In genomic region chr6:99568103-99568933, GRCh38 we compare ENCODE assay signal across 1 cellular context.
TF ChIP-seq lines count a peak whose summit lies in the region.

Gene CCNC (minus strand): TSS chr6:99568660. CDS start chr6:99568527, 133 bp downstream.

TF ChIP-seq in K562, 482 proteins besides CTCF, POLR2A, EP300 and RAD21 (continued from another document and continues in another):
- TF ChIP-seq ZC3H11A (IDR thresholded peaks at IDR 0.05; ENCODE audit: low read depth, low read length) (peak; percentile 98), FOXJ3 (CRISPR knock-in tag; IDR thresholded peaks at IDR 0.05) (no peak), ZNF354B (CRISPR knock-in tag; IDR thresholded peaks at IDR 0.05) (no peak), HNRNPLL (IDR thresholded peaks at IDR 0.05; ENCODE audit: low read depth, low read length, poor library complexity, severe bottlenecking) (peak; percentile 58), RBFOX2 (IDR thresholded peaks at IDR 0.05; ENCODE audit: low read depth, low read length) (peak; percentile 99), JUND (IDR thresholded peaks at IDR 0.05; ENCODE audit: borderline replicate concordance, low read depth, low read length) (peak; percentile 83), JUND (tag; IDR thresholded peaks at IDR 0.05; ENCODE audit: borderline replicate concordance, low read depth, low read length) (no peak; the same call in 2 of the 3 replicates), TEAD2 (tag; IDR thresholded peaks at IDR 0.05) (peak; percentile 11; the same call in 1 of the 2 replicates), SMARCA4 (IDR thresholded peaks at IDR 0.05) (0 out of 2 replicates have a peak, but pooled peaks have one; percentile 30), DIDO1 (tag; IDR thresholded peaks at IDR 0.05; ENCODE audit: low read depth) (peak; percentile 88; the same call in 1 of the 2 replicates), YY1 (IDR thresholded peaks at IDR 0.05; ENCODE audit: borderline replicate concordance in 1 of 3, control insufficient read depth in 1 of 3, extremely low read depth in 1 of 3, insufficient read depth in 3 of 3, insufficient read length in 1 of 3, insufficient replicate concordance in 2 of 3, low read depth in 1 of 3, low read length in 2 of 3) (peak in 2 of 3 experiments; percentile 72 to 81), RNF219 (CRISPR knock-in tag; IDR thresholded peaks at IDR 0.05) (no peak), ATF1 (CRISPR knock-in tag; IDR thresholded peaks at IDR 0.05) (no peak), ATF1 (tag; IDR thresholded peaks at IDR 0.05) (peak; percentile 71), ZEB2 (IDR thresholded peaks at IDR 0.05) (peak; percentile 92), NFXL1 (CRISPR knock-in tag; IDR thresholded peaks at IDR 0.05) (no peak), LCOR (CRISPR knock-in tag; IDR thresholded peaks at IDR 0.05) (peak; percentile 87; the same call in 1 of the 2 replicates), FOXP4 (CRISPR knock-in tag; IDR thresholded peaks at IDR 0.05; ENCODE audit: borderline replicate concordance) (peak; percentile 53; the same call in 1 of the 2 replicates), BRF1 (IDR thresholded peaks at IDR 0.05; ENCODE audit: borderline replicate concordance, extremely low read depth, insufficient read length) (no peak), TEAD4 (IDR thresholded peaks at IDR 0.05; ENCODE audit: low read length) (peak; percentile 63), TEAD4 (CRISPR knock-in tag; IDR thresholded peaks at IDR 0.05; ENCODE audit: borderline replicate concordance) (no peak), TCF3 (CRISPR knock-in tag; IDR thresholded peaks at IDR 0.05) (peak; percentile 8; the same call in 1 of the 2 replicates), MCM3 (IDR thresholded peaks at IDR 0.05) (no peak), ZNF143 (CRISPR knock-in tag; IDR thresholded peaks at IDR 0.05) (no peak), CBX5 (IDR thresholded peaks at IDR 0.05; ENCODE audit: borderline replicate concordance, low read depth) (peak; percentile 59; the same call in 1 of the 2 replicates), ZNF224 (CRISPR knock-in tag; IDR thresholded peaks at IDR 0.05) (peak; percentile 54; the same call in 1 of the 2 replicates), RBM34 (IDR thresholded peaks at IDR 0.05; ENCODE audit: borderline replicate concordance, insufficient read depth, low read length) (no peak), NCOR1 (IDR thresholded peaks at IDR 0.05) (peak; percentile 25), TAF1 (IDR thresholded peaks at IDR 0.05; ENCODE audit: control insufficient read depth, extremely low read depth, insufficient read depth, low read length, severe bottlenecking) (peak; percentile 100), NFE2 (IDR thresholded peaks at IDR 0.05; ENCODE audit: low read depth) (peak; percentile 27), ZC3H4 (CRISPR knock-in tag; IDR thresholded peaks at IDR 0.05; ENCODE audit: borderline replicate concordance) (no peak), E2F4 (CRISPR knock-in tag; IDR thresholded peaks at IDR 0.05; ENCODE audit: low read depth) (no peak), ZSCAN29 (IDR thresholded peaks at IDR 0.05) (peak; percentile 71; the same call in 1 of the 2 replicates), ZNF263 (CRISPR knock-in tag; IDR thresholded peaks at IDR 0.05; ENCODE audit: borderline replicate concordance) (peak; percentile 8; the same call in 1 of the 2 replicates), ARHGAP35 (IDR thresholded peaks at IDR 0.05; ENCODE audit: partially characterized antibody) (peak; percentile 89), L3MBTL2 (IDR thresholded peaks at IDR 0.05) (peak; percentile 60; the same call in 1 of the 2 replicates), ZNF124 (CRISPR knock-in tag; IDR thresholded peaks at IDR 0.05) (no peak), BRD9 (IDR thresholded peaks at IDR 0.05; ENCODE audit: low read depth, partially characterized antibody) (no peak), TGIF2 (CRISPR knock-in tag; IDR thresholded peaks at IDR 0.05) (no peak), CREM (IDR thresholded peaks at IDR 0.05; ENCODE audit: low read depth) (peak; percentile 83), SAFB2 (IDR thresholded peaks at IDR 0.05; ENCODE audit: borderline replicate concordance, low read depth, low read length, severe bottlenecking) (no peak), MAFK (IDR thresholded peaks at IDR 0.05; ENCODE audit: low read length) (no peak), ESRRA (IDR thresholded peaks at IDR 0.05; ENCODE audit: borderline replicate concordance, low read depth) (peak; percentile 78), ZNF707 (CRISPR knock-in tag; conservative IDR thresholded peaks at IDR 0.05) (no peak), FOXO4 (CRISPR knock-in tag; IDR thresholded peaks at IDR 0.05) (no peak), CCNT2 (IDR thresholded peaks at IDR 0.05; ENCODE audit: borderline replicate concordance, extremely low read depth, insufficient read length, low read depth, low read length) (peak; percentile 45), ZNF77 (CRISPR knock-in tag; IDR thresholded peaks at IDR 0.05) (no peak), RCOR1 (IDR thresholded peaks at IDR 0.05; ENCODE audit: borderline replicate concordance in 1 of 2, low read depth in 2 of 2, low read length in 2 of 2) (peak; percentile 84 to 99), ARNT (IDR thresholded peaks at IDR 0.05) (peak in 1 of 2 experiments; percentile 13; a peak in 1 of 4 replicates), ZNF830 (CRISPR knock-in tag; IDR thresholded peaks at IDR 0.05) (0 out of 2 replicates have a peak, but pooled peaks have one; percentile 67), SRSF7 (optimal IDR thresholded peaks at IDR 0.05; ENCODE audit: low read depth, low read length) (no peak), PTRF (tag; IDR thresholded peaks at IDR 0.05) (no peak), HMGN3 (IDR thresholded peaks at IDR 0.05; ENCODE audit: borderline replicate concordance, extremely low read depth, insufficient read length, low read depth, low read length) (peak; percentile 85)
- TF ChIP-seq, protein P1, sequence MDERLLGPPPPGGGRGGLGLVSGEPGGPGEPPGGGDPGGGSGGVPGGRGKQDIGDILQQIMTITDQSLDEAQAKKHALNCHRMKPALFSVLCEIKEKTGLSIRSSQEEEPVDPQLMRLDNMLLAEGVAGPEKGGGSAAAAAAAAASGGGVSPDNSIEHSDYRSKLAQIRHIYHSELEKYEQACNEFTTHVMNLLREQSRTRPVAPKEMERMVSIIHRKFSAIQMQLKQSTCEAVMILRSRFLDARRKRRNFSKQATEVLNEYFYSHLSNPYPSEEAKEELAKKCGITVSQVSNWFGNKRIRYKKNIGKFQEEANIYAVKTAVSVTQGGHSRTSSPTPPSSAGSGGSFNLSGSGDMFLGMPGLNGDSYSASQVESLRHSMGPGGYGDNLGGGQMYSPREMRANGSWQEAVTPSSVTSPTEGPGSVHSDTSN (CRISPR knock-in tag; IDR thresholded peaks at IDR 0.05; ENCODE audit: low read depth): no peak
- TF ChIP-seq, protein P1 (tag; conservative IDR thresholded peaks at IDR 0.05; ENCODE audit: low read depth): peak; percentile 31; the same call in 1 of the 2 replicates
- TF ChIP-seq, protein P2, sequence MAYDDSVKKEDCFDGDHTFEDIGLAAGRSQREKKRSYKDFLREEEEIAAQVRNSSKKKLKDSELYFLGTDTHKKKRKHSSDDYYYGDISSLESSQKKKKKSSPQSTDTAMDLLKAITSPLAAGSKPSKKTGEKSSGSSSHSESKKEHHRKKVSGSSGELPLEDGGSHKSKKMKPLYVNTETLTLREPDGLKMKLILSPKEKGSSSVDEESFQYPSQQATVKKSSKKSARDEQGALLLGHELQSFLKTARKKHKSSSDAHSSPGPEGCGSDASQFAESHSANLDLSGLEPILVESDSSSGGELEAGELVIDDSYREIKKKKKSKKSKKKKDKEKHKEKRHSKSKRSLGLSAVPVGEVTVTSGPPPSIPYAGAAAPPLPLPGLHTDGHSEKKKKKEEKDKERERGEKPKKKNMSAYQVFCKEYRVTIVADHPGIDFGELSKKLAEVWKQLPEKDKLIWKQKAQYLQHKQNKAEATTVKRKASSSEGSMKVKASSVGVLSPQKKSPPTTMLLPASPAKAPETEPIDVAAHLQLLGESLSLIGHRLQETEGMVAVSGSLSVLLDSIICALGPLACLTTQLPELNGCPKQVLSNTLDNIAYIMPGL (CRISPR knock-in tag; IDR thresholded peaks at IDR 0.05): peak; percentile 70; the same call in 1 of the 2 replicates
- TF ChIP-seq, protein P3, sequence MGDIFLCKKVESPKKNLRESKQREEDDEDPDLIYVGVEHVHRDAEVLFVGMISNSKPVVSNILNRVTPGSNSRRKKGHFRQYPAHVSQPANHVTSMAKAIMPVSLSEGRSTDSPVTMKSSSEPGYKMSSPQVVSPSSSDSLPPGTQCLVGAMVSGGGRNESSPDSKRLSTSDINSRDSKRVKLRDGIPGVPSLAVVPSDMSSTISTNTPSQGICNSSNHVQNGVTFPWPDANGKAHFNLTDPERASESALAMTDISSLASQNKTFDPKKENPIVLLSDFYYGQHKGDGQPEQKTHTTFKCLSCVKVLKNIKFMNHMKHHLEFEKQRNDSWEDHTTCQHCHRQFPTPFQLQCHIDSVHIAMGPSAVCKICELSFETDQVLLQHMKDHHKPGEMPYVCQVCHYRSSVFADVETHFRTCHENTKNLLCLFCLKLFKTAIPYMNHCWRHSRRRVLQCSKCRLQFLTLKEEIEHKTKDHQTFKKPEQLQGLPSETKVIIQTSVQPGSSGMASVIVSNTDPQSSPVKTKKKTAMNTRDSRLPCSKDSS (IDR thresholded peaks at IDR 0.05; ENCODE audit: low read depth, partially characterized antibody): no peak
- TF ChIP-seq, protein P4, sequence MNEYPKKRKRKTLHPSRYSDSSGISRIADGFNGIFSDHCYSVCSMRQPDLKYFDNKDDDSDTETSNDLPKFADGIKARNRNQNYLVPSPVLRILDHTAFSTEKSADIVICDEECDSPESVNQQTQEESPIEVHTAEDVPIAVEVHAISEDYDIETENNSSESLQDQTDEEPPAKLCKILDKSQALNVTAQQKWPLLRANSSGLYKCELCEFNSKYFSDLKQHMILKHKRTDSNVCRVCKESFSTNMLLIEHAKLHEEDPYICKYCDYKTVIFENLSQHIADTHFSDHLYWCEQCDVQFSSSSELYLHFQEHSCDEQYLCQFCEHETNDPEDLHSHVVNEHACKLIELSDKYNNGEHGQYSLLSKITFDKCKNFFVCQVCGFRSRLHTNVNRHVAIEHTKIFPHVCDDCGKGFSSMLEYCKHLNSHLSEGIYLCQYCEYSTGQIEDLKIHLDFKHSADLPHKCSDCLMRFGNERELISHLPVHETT (CRISPR knock-in tag; conservative IDR thresholded peaks at IDR 0.05 in 1 of 2, IDR thresholded peaks at IDR 0.05 in 1 of 2): peak in 1 of 2 experiments; percentile 97; a peak in 2 of 4 replicates
